ENCODE assay signal across 11 cellular contexts in genomic region chr18:48295586-48296311, GRCh38.
DNase-seq lines count a peak whose midpoint lies in the region; ATAC-seq and TF ChIP-seq lines count a peak whose summit lies in the region.
"Had no signal": no experiment of that assay in that cellular context is flagged by ENCODE, and none has a peak within 500 bp of the region (broad histone marks: within the 10 kb centered on the region; RNA-seq: fewer than 3 reads in every experiment).

No MANE protein-coding gene starts in this region.

- peak; percentile 6 for TF ChIP-seq CTCF in GM20000 (IDR thresholded peaks at IDR 0.05; ENCODE audit: extremely low read depth, missing control alignments)
- peak; percentile 46 for TF ChIP-seq CTCF in epithelial cell of esophagus (IDR thresholded peaks at IDR 0.05; ENCODE audit: insufficient read depth, low read depth, low read length, missing control alignments)
- TF ChIP-seq CTCF in omental fat pad (IDR thresholded peaks at IDR 0.05): no peak

- no peak for TF ChIP-seq POLR2A in erythroblast (IDR thresholded peaks at IDR 0.05; ENCODE audit: low read length)

- DNase-seq in GM20000 (ENCODE audit: low spot score) (no peak), NCI-H510A treated with DMSO at 0.1 percent for 48 hours (lab: John Stamatoyannopoulos, UW) (peak; percentile 80), epithelial cell of esophagus (ENCODE audit: low read depth) (no peak), posterior vena cava (ENCODE audit: low spot score) (peak; percentile 53), erythroblast (lab: John Stamatoyannopoulos, UW) (no peak), omental fat pad (ENCODE audit: low spot score) (no peak)
- no peak for DNase-seq in activated CD4-positive, alpha-beta T cell treated with anti-CD3 and anti-CD28 coated beads for 48 hours
- DNase-seq: activated CD4-positive, alpha-beta T cell treated with anti-CD3 and anti-CD28 coated beads for 4 hours; NCI-H526 treated with DMSO at 0.1 percent for 48 hours; transverse colon had no signal

- intact Hi-C loops in posterior vena cava (cut with DNase I): no loop called here

- ATAC-seq in GM18511 (IDR thresholded peaks at IDR 0.05; ENCODE audit: unreplicated experiment) (no peak), omental fat pad (ENCODE audit: low FRiP score) (no peak)

- H3K4me3 ChIP-seq in epithelial cell of esophagus (ENCODE audit: low read length): no peak overlapping the region
- H3K4me3 ChIP-seq: transverse colon had no signal

Comparison
In these comparisons a context has a peak if more than half of its experiments do, and no peak if none do; other contexts are left out.
1. DNase-seq: peak in NCI-H510A treated with DMSO at 0.1 percent for 48 hours (single experiment) and posterior vena cava (single experiment); none in GM20000 (single experiment), epithelial cell of esophagus (single experiment), erythroblast (0 of 2), omental fat pad (single experiment) and activated CD4-positive, alpha-beta T cell treated with anti-CD3 and anti-CD28 coated beads for 48 hours (single experiment).
2. CTCF ChIP-seq: peak in GM20000 (single experiment) and epithelial cell of esophagus (single experiment); none in omental fat pad (0 of 3).